ENCODE assay signal across 16 cellular contexts in the genomic region with DNA sequence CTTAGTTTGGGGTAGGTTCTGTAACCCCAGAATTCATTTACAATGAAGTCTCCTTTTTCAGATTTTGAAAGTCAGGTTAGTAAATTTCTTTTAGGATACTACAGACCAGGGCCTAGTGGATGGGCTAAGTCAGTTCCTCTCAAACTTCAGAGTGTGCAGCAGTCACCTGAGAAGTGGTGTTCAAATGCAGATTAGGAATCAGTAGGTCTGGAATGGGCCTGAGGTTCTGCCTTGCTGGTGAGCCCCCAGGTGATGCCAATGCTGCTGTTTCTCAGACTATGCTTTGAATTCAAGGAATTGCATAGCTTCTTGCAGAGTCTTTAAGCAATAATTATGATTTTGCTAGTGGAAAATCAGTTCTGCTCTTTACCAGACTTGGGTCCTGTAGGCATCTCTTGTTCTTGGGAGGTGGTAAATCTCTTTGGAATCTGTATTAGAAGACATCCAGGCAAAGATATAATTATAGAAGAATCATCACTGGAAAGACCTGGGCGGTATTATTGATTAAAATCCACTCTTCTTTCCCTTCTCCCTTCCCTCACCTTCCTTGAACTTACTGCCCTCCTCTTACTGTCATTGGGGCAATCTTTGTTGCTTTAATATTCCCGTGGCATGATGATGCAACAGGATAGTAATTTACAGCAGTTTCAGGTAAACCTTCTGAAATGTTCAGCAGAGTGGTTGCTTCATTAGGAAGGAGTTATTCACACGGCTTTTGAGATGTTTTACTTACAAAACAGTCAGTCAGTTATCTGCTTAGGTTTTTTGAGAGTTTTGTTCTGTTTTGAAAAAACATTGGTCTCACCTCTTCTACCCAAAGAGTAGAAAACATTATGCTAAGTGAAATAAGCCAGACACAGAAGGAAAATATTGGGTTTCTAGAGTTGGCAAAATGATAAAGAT.
DNase-seq lines count a peak whose midpoint lies in the region; ATAC-seq and TF ChIP-seq lines count a peak whose summit lies in the region.
"Had no signal": no experiment of that assay in that cellular context is flagged by ENCODE, and none has a peak within 500 bp of the region (broad histone marks: within the 10 kb centered on the region; RNA-seq: fewer than 3 reads in every experiment).

No MANE protein-coding gene starts in this region.

- H3K36me3 ChIP-seq in Peyer's patch, result peaks cover 0 to 3% (median 0%) of the 10 kb centered on the region in 3 donors

- H3K4me1 ChIP-seq in Peyer's patch, result no peaks in the 10 kb centered on the region
- H3K4me1 ChIP-seq: ascending aorta had no signal

- peaks cover 3% of the 10 kb centered on the region for H3K4me1 Mint-ChIP-seq in activated naive CD4-positive, alpha-beta T cell treated with anti-CD3 and anti-CD28 coated beads, Interleukin-2, amount 10 ng/mL, durations not matched to agents 7 days and 5 days
- H3K4me1 Mint-ChIP-seq in stimulated activated naive CD8-positive, alpha-beta T cell treated with anti-CD3 and anti-CD28 coated beads, Interleukin-15, amount 100 ng/mL, for 72 hours, result peaks cover 13% of the 10 kb centered on the region

- ATAC-seq in activated naive CD4-positive, alpha-beta T cell treated with anti-CD3 and anti-CD28 coated beads, Interleukin-2, amount 50 U/mL, for 72 hours, result peak in 1 of 2 donors; percentile 61
- peak; percentile 71 for ATAC-seq in stimulated activated naive CD8-positive, alpha-beta T cell treated with anti-CD3 and anti-CD28 coated beads, Interleukin-15, amount 100 ng/mL, for 72 hours

- H3K9me3 ChIP-seq in Peyer's patch, result no peaks in the 10 kb centered on the region
- H3K9me3 ChIP-seq: ascending aorta had no signal

- no peaks in the 10 kb centered on the region for H3K27me3 Mint-ChIP-seq in activated naive CD4-positive, alpha-beta T cell treated with anti-CD3 and anti-CD28 coated beads, Interleukin-2, amount 10 ng/mL, durations not matched to agents 7 days and 5 days
- no peaks in the 10 kb centered on the region for H3K27me3 Mint-ChIP-seq in stimulated activated naive CD8-positive, alpha-beta T cell treated with anti-CD3 and anti-CD28 coated beads, Interleukin-15, amount 100 ng/mL, for 72 hours

- TF ChIP-seq POLR2A in Peyer's patch (IDR thresholded peaks at IDR 0.05), result no peak

- H3K27me3 ChIP-seq in Peyer's patch, result no peaks in the 10 kb centered on the region
- H3K27me3 ChIP-seq: ascending aorta, dorsolateral prefrontal cortex had no signal

- H3K36me3 Mint-ChIP-seq in activated naive CD4-positive, alpha-beta T cell treated with anti-CD3 and anti-CD28 coated beads, Interleukin-2, amount 50 U/mL, for 72 hours, result no peaks in the 10 kb centered on the region
- peaks cover 13% of the 10 kb centered on the region for H3K36me3 Mint-ChIP-seq in activated naive CD4-positive, alpha-beta T cell treated with anti-CD3 and anti-CD28 coated beads, Interleukin-2, amount 10 ng/mL, durations not matched to agents 7 days and 5 days

- no peak for TF ChIP-seq CTCF in Peyer's patch (IDR thresholded peaks at IDR 0.05)

- H3K4me3 Mint-ChIP-seq in activated naive CD4-positive, alpha-beta T cell treated with anti-CD3 and anti-CD28 coated beads, Interleukin-2, amount 10 ng/mL, durations not matched to agents 7 days and 5 days, result no peak overlapping the region
- peak overlapping the region; percentile 35 to 60 for H3K4me3 Mint-ChIP-seq in stimulated activated naive CD8-positive, alpha-beta T cell treated with anti-CD3 and anti-CD28 coated beads, Interleukin-15, amount 100 ng/mL, for 72 hours
- H3K4me3 Mint-ChIP-seq: T-helper 1 cell treated with Interleukin-12 subunit alpha and Interleukin-12 subunit beta and Interleukin-4 antibody, amounts not matched to agents 30 μg/mL and 1 μg/mL, for 36 hours had no signal

- H3K27ac Mint-ChIP-seq in activated naive CD4-positive, alpha-beta T cell treated with anti-CD3 and anti-CD28 coated beads, Interleukin-2, amount 50 U/mL, for 72 hours, result peak overlapping the region; percentile 54 to 87
- no peak overlapping the region for H3K27ac Mint-ChIP-seq in activated naive CD4-positive, alpha-beta T cell treated with anti-CD3 and anti-CD28 coated beads, Interleukin-2, amount 10 ng/mL, durations not matched to agents 7 days and 5 days
- H3K27ac Mint-ChIP-seq in stimulated activated naive CD8-positive, alpha-beta T cell treated with anti-CD3 and anti-CD28 coated beads, Interleukin-15, amount 100 ng/mL, for 72 hours, result peak overlapping the region; percentile 94 to 99
- H3K27ac Mint-ChIP-seq: T-helper 1 cell treated with Interleukin-12 subunit alpha and Interleukin-12 subunit beta and Interleukin-4 antibody, amounts not matched to agents 30 μg/mL and 1 μg/mL, for 36 hours had no signal

- CTCF ChIA-PET in activated naive CD4-positive, alpha-beta T cell treated with anti-CD3 and anti-CD28 coated beads, Interleukin-2, amount 10 ng/mL, durations not matched to agents 7 days and 5 days (lab: Charles Lee), result no interaction called here

- peak overlapping the region; percentile 79 for H3K27ac ChIP-seq in epithelial cell of prostate
- no peak overlapping the region for H3K27ac ChIP-seq in Peyer's patch
- H3K27ac ChIP-seq: ascending aorta, dorsolateral prefrontal cortex had no signal

- no peak for DNase-seq in activated naive CD4-positive, alpha-beta T cell treated with anti-CD3 and anti-CD28 coated beads, Interleukin-2, amount 50 U/mL, for 72 hours (ENCODE audit: low spot score in 2 of 2)
- DNase-seq in activated naive CD4-positive, alpha-beta T cell treated with anti-CD3 and anti-CD28 coated beads, Interleukin-2, amount 10 ng/mL, durations not matched to agents 7 days and 5 days, result no peak
- DNase-seq in NCI-H69 (lab: John Stamatoyannopoulos, UW) (peak; percentile 20), epithelial cell of prostate (ENCODE audit: low read depth, low spot score) (no peak), midbrain (lab: John Stamatoyannopoulos, UW) (no peak), Peyer's patch (no peak), NCI-H2196 (lab: John Stamatoyannopoulos, UW; ENCODE audit: unreplicated experiment) (no peak)
- no peak for DNase-seq in stimulated activated naive CD8-positive, alpha-beta T cell treated with anti-CD3 and anti-CD28 coated beads, Interleukin-15, amount 100 ng/mL, for 72 hours
- DNase-seq: activated CD4-positive, alpha-beta T cell treated with anti-CD3 and anti-CD28 coated beads for 1 hour; AML-193; dorsolateral prefrontal cortex; NCI-H1436 treated with DMSO at 0.1 percent for 48 hours; NCI-H510A; stimulated activated CD4-positive, alpha-beta T cell treated with anti-CD3 and anti-CD28 coated beads, Interleukin-12 subunit alpha, Interleukin-12 subunit beta, amount 100 ng/mL, for 4 hours had no signal

- no peak overlapping the region for H3K4me3 ChIP-seq in Peyer's patch
- H3K4me3 ChIP-seq: ascending aorta, dorsolateral prefrontal cortex had no signal

- no peaks in the 10 kb centered on the region for H3K9me3 Mint-ChIP-seq in activated naive CD4-positive, alpha-beta T cell treated with anti-CD3 and anti-CD28 coated beads, Interleukin-2, amount 50 U/mL, for 72 hours
- H3K9me3 Mint-ChIP-seq in activated naive CD4-positive, alpha-beta T cell treated with anti-CD3 and anti-CD28 coated beads, Interleukin-2, amount 10 ng/mL, durations not matched to agents 7 days and 5 days, result no peaks in the 10 kb centered on the region
- H3K9me3 Mint-ChIP-seq in stimulated activated naive CD8-positive, alpha-beta T cell treated with anti-CD3 and anti-CD28 coated beads, Interleukin-15, amount 100 ng/mL, for 72 hours, result no peaks in the 10 kb centered on the region
- H3K9me3 Mint-ChIP-seq: T-helper 1 cell treated with Interleukin-12 subunit alpha and Interleukin-12 subunit beta and Interleukin-4 antibody, amounts not matched to agents 30 μg/mL and 1 μg/mL, for 36 hours had no signal
